13 cellular contexts compared by ENCODE assay signal in genomic region chr6:4962905-4963304, GRCh38. TPM values are rescaled to one million over a fixed set of nuclear protein-coding genes. Genes with fewer than 3 reads are reported as not detected.
A peak's percentile ranks its signal among the peaks of the same experiment; 100 is the strongest.
DNase-seq lines count a peak whose midpoint lies in the region; ATAC-seq and TF ChIP-seq lines count a peak whose summit lies in the region.
"Had no signal": no experiment of that assay in that cellular context is flagged by ENCODE, and none has a peak within 500 bp of the region (broad histone marks: within the 10 kb centered on the region; RNA-seq: fewer than 3 reads in every experiment).

No MANE protein-coding gene starts in this region.

- 66 to 68% methylated on average over 2 of the region's 2 CpGs for WGBS in GM23248 (ENCODE audit: low coverage in 1 of 2, low lambda C conversion rate in 2 of 2, missing lambda C conversion rate in 2 of 2), 2 experiments
- no CpG with 5 or more reads among the region's 2 CpGs for whole genome bisulfite sequencing in trophoblast cell (ENCODE audit: extremely low coverage, insufficient coverage, insufficient read length)

- H2BK5ac ChIP-seq in trophoblast cell (ENCODE audit: low read depth, low read length, poor library complexity): no peak overlapping the region

- in situ Hi-C loops in GM23248 (cut with MboI): no loop called here

- H4K91ac ChIP-seq in trophoblast cell (ENCODE audit: low read depth, low read length): no peak overlapping the region

- POLR2A ChIA-PET in A673 (lab: Charles Lee; ENCODE audit: low non-redundant PET): no interaction called here

- no peak overlapping the region for H2BK12ac ChIP-seq in trophoblast cell (ENCODE audit: low read length)

- intact Hi-C loops in A673 (cut with micrococcal nuclease; ENCODE audit: unreplicated experiment): no loop called here

- H3K14ac ChIP-seq in trophoblast cell (ENCODE audit: low read length): no peak overlapping the region

- CTCF ChIA-PET in A673 (lab: Charles Lee): no interaction called here

- H3K79me1 ChIP-seq in trophoblast cell (ENCODE audit: low read length): peaks cover 9% of the 10 kb centered on the region

- H2AFZ ChIP-seq in GM23248 (no peak overlapping the region), trophoblast cell (ENCODE audit: insufficient read depth, low read length, poor library complexity) (no peak overlapping the region)

- DNase-seq in A673 (ENCODE audit: low spot score) (peak; percentile 25), GM23248 (peak; percentile 23), choroid plexus epithelial cell (ENCODE audit: low read depth) (peak; percentile 50), trophoblast cell (peak; percentile 7 to 58), DMS153 treated with DMSO at 0.1 percent for 48 hours (lab: John Stamatoyannopoulos, UW; ENCODE audit: unreplicated experiment) (no peak)
- DNase-seq: C1 segment of cervical spinal cord; CD4-positive, alpha-beta memory T cell; DMS153 had no signal

- no peak overlapping the region for H4K12ac ChIP-seq in trophoblast cell (ENCODE audit: low read depth, low read length)

- BruUV-seq in A673 (replicated peaks; lab: Mats Ljungman, UMichigan): no TSS peak

- H4K8ac ChIP-seq in trophoblast cell (ENCODE audit: low read depth, low read length): no peak overlapping the region

- no peak overlapping the region for H3K4me3 ChIP-seq in A673 (ENCODE audit: low read depth, low read length, poor library complexity, severe bottlenecking)
- H3K4me3 ChIP-seq in GM23248: no peak overlapping the region
- no peak overlapping the region for H3K4me3 ChIP-seq in choroid plexus epithelial cell (ENCODE audit: low read depth, low read length)
- no peak overlapping the region for H3K4me3 ChIP-seq in trophoblast cell (ENCODE audit: low read depth, low read length)

- no peaks in the 10 kb centered on the region for H3K9me2 ChIP-seq in GM23248 (ENCODE audit: insufficient read depth)

- H3F3A ChIP-seq in GM23248 (ENCODE audit: insufficient read depth): no peaks in the 10 kb centered on the region

- no peak overlapping the region for H3K4me2 ChIP-seq in GM23248 (ENCODE audit: unreplicated experiment)
- no peak overlapping the region for H3K4me2 ChIP-seq in trophoblast cell (ENCODE audit: low read length)

- H3K27me3 ChIP-seq in A673 (replicated peaks; ENCODE audit: insufficient read depth, low read depth, low read length, poor library complexity) (no peaks in the 10 kb centered on the region), GM23248 (replicated peaks; ENCODE audit: insufficient read depth) (no peaks in the 10 kb centered on the region), trophoblast cell (ENCODE audit: insufficient read depth, low read length) (no peaks in the 10 kb centered on the region)

- no peak overlapping the region for H3K9ac ChIP-seq in GM23248
- no peak overlapping the region for H3K9ac ChIP-seq in trophoblast cell (ENCODE audit: low read length)

- no peak for ATAC-seq in GM19452 (IDR thresholded peaks at IDR 0.05; ENCODE audit: unreplicated experiment)
- no peak; the same call in 2 of the 3 replicates for ATAC-seq in SK-N-SH treated with all-trans-retinoic acid at 6 μM for 48 hours
- ATAC-seq: HCT116 had no signal

- H3K4ac ChIP-seq in trophoblast cell (ENCODE audit: low read depth, low read length): no peak overlapping the region

- H3K36me3 ChIP-seq in A673 (ENCODE audit: insufficient read depth, low read length, poor library complexity, severe bottlenecking): no peaks in the 10 kb centered on the region
- H3K36me3 ChIP-seq in GM23248 (ENCODE audit: low read depth): no peaks in the 10 kb centered on the region
- no peaks in the 10 kb centered on the region for H3K36me3 ChIP-seq in trophoblast cell (ENCODE audit: control insufficient read depth in 1 of 2, insufficient read depth in 2 of 2, low read length in 2 of 2)

- no peaks in the 10 kb centered on the region for H3K9me3 ChIP-seq in A673 (ENCODE audit: low read depth, low read length, poor library complexity, severe bottlenecking)
- H3K9me3 ChIP-seq in GM23248 (ENCODE audit: low read depth): no peaks in the 10 kb centered on the region
- H3K9me3 ChIP-seq in trophoblast cell (ENCODE audit: insufficient read depth, low read depth, low read length): peaks cover under 1% of the 10 kb centered on the region

- no peaks in the 10 kb centered on the region for H4K20me1 ChIP-seq in GM23248 (ENCODE audit: insufficient read depth)

- no peak overlapping the region for H3K18ac ChIP-seq in trophoblast cell (ENCODE audit: low read length)

- no peak overlapping the region for H3K23ac ChIP-seq in trophoblast cell (ENCODE audit: low read length)

- H3K79me2 ChIP-seq in GM23248 (ENCODE audit: insufficient read depth): no peaks in the 10 kb centered on the region
- no peaks in the 10 kb centered on the region for H3K79me2 ChIP-seq in trophoblast cell (ENCODE audit: control insufficient read depth, insufficient read depth, low read length, poor library complexity)

- TF ChIP-seq CTCF in A673 (conservative IDR thresholded peaks at IDR 0.05; ENCODE audit: low read depth, low read length) (no peak), choroid plexus epithelial cell (conservative IDR thresholded peaks at IDR 0.05; ENCODE audit: low read depth, low read length) (no peak)

- no peak overlapping the region for H3K27ac ChIP-seq in A673 (ENCODE audit: low read depth, low read length, poor library complexity, severe bottlenecking)
- H3K27ac ChIP-seq in GM23248: no peak overlapping the region
- H3K27ac ChIP-seq in trophoblast cell (ENCODE audit: low read depth, low read length): no peak overlapping the region
- H3K27ac ChIP-seq: 22Rv1, HL-60 had no signal

- H2AK5ac ChIP-seq in trophoblast cell (ENCODE audit: low read length): no peak overlapping the region

- no peak overlapping the region for H2BK120ac ChIP-seq in trophoblast cell (ENCODE audit: insufficient read depth, low read length, poor library complexity)

- H3K4me1 ChIP-seq in A673 (ENCODE audit: insufficient read depth, low read length, poor library complexity, severe bottlenecking) (no peaks in the 10 kb centered on the region), GM23248 (ENCODE audit: insufficient read depth) (no peaks in the 10 kb centered on the region), trophoblast cell (ENCODE audit: control insufficient read depth in 1 of 2, insufficient read depth in 2 of 2, low read length in 2 of 2) (peaks cover 13 to 14% of the 10 kb centered on the region in 2 experiments)

TF ChIP-seq in SK-N-SH treated with all-trans-retinoic acid at 6 μM for 48 hours, 23 proteins besides CTCF, POLR2A, EP300 and RAD21 (continues in another document):
- no peak for TF ChIP-seq TSHZ2 (CRISPR knock-in tag; IDR thresholded peaks at IDR 0.05)
- TF ChIP-seq ZC3H10 (CRISPR knock-in tag; IDR thresholded peaks at IDR 0.05): no peak
- TF ChIP-seq ZNF8 (CRISPR knock-in tag; IDR thresholded peaks at IDR 0.05): no peak
- no peak for TF ChIP-seq ISL1 (CRISPR knock-in tag; IDR thresholded peaks at IDR 0.05)
- TF ChIP-seq RARB (CRISPR knock-in tag; IDR thresholded peaks at IDR 0.05): no peak
- no peak for TF ChIP-seq BACH2 (CRISPR knock-in tag; IDR thresholded peaks at IDR 0.05; ENCODE audit: borderline replicate concordance)
- TF ChIP-seq, protein P1, sequence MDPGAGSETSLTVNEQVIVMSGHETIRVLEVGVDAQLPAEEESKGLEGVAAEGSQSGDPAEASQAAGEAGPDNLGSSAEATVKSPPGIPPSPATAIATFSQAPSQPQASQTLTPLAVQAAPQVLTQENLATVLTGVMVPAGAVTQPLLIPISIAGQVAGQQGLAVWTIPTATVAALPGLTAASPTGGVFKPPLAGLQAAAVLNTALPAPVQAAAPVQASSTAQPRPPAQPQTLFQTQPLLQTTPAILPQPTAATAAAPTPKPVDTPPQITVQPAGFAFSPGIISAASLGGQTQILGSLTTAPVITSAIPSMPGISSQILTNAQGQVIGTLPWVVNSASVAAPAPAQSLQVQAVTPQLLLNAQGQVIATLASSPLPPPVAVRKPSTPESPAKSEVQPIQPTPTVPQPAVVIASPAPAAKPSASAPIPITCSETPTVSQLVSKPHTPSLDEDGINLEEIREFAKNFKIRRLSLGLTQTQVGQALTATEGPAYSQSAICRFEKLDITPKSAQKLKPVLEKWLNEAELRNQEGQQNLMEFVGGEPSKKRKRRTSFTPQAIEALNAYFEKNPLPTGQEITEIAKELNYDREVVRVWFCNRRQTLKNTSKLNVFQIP (CRISPR knock-in tag; IDR thresholded peaks at IDR 0.05; ENCODE audit: borderline replicate concordance, low read depth): no peak
- TF ChIP-seq ESRRG (CRISPR knock-in tag; IDR thresholded peaks at IDR 0.05): no peak

RNA-seq across cellular contexts. Expression of gene RPP40, which starts 40.9 kb away (rescaled TPM):
- 28.0 and 30.7 TPM in 2 replicates for total RNA-seq in A673 (2021)
- total RNA-seq in GM23248 (2014; rRNA removed; shearing (Covaris generic)): 16.2 and 29.3 TPM in 2 replicates
- 21.9 and 29.0 TPM in 2 replicates for polyA plus RNA-seq in GM23248 (2016; fragmentation: Nextera tagmentation; extraction: Ambion mirVana)
- 7.8 and 8.0 TPM in 2 replicates for polyA plus RNA-seq in trophoblast cell (2013)
